ENCODE assay signal across 11 cellular contexts in genomic region chr9:738209-738915, GRCh38.
DNase-seq lines count a peak whose midpoint lies in the region; ATAC-seq, FAIRE-seq and TF ChIP-seq lines count a peak whose summit lies in the region.
"Had no signal": no experiment of that assay in that cellular context is flagged by ENCODE, and none has a peak within 500 bp of the region (broad histone marks: within the 10 kb centered on the region; RNA-seq: fewer than 3 reads in every experiment).

No MANE protein-coding gene starts in this region.

- H3K4me1 Mint-ChIP-seq in neural progenitor cell: peaks cover 2% of the 10 kb centered on the region

- H3K27me3 ChIP-seq in bronchial epithelial cell (ENCODE audit: control insufficient read depth, insufficient read depth, low read length) (no peaks in the 10 kb centered on the region), kidney epithelial cell (ENCODE audit: control insufficient read depth, insufficient read depth, low read length) (no peaks in the 10 kb centered on the region), thyroid gland (no peaks in the 10 kb centered on the region), neural progenitor cell (no peaks in the 10 kb centered on the region)

- no peaks in the 10 kb centered on the region for H3K27me3 Mint-ChIP-seq in neural progenitor cell (ENCODE audit: insufficient read depth, low read depth)

- no peak overlapping the region for H3K4me3 Mint-ChIP-seq in neural progenitor cell
- H3K4me3 Mint-ChIP-seq: activated T-helper 1 cell treated with anti-CD3 and anti-CD28 coated beads, Interleukin-12 subunit alpha, Interleukin-12 subunit beta, Interleukin-2, Interleukin-4 antibody, amounts not matched to agents 30 ng/mL and 10 ng/mL and 1 ng/mL, durations not matched to agents 14 hours and 24 hours and 36 hours had no signal

- no peak for TF ChIP-seq CTCF in bronchial epithelial cell (IDR thresholded peaks at IDR 0.05; ENCODE audit: insufficient read depth, low read length, severe bottlenecking)
- no peak for TF ChIP-seq CTCF in kidney epithelial cell (IDR thresholded peaks at IDR 0.05; ENCODE audit: insufficient read depth, low read length, poor library complexity, severe bottlenecking)
- peak in 1 of 6 experiments; percentile 28 for TF ChIP-seq CTCF in thyroid gland (IDR thresholded peaks at IDR 0.05)
- TF ChIP-seq CTCF in neural progenitor cell (IDR thresholded peaks at IDR 0.05): no peak

- DNase-seq in HT1080 (ENCODE audit: low read depth) (peak; percentile 92), bronchial epithelial cell (ENCODE audit: low read depth) (peak; percentile 97), kidney epithelial cell (ENCODE audit: low read depth) (peak; percentile 89), thyroid gland (peak; percentile 94 to 96), NK-92 (lab: John Stamatoyannopoulos, UW; ENCODE audit: unreplicated experiment) (no peak), neural progenitor cell (ENCODE audit: low spot score) (no peak), left lobe of liver (ENCODE audit: low spot score) (no peak)

- H4K20me1 ChIP-seq in neural progenitor cell (ENCODE audit: low read depth): no peaks in the 10 kb centered on the region

- peak; percentile 88 for FAIRE-seq in bronchial epithelial cell (lab: Jason Lieb, UNC)
- FAIRE-seq: islet of Langerhans had no signal

- peaks cover 42% of the 10 kb centered on the region for H3K36me3 Mint-ChIP-seq in neural progenitor cell

- no peak for ATAC-seq in HG03045 (IDR thresholded peaks at IDR 0.05; ENCODE audit: unreplicated experiment)
- ATAC-seq in left lobe of liver: no peak
- ATAC-seq: Panc1 had no signal

- H3K4me3 ChIP-seq in bronchial epithelial cell (ENCODE audit: low read depth, low read length): no peak overlapping the region
- H3K4me3 ChIP-seq in kidney epithelial cell (ENCODE audit: low read depth, low read length): no peak overlapping the region
- H3K4me3 ChIP-seq in thyroid gland (replicated peaks in 1 of 3): no peak overlapping the region
- no peak overlapping the region for H3K4me3 ChIP-seq in neural progenitor cell

- peak overlapping the region; percentile 96 to 99 (median 96) for H3K27ac ChIP-seq in thyroid gland
- no peak overlapping the region for H3K27ac ChIP-seq in neural progenitor cell

- H3K36me3 ChIP-seq in bronchial epithelial cell (ENCODE audit: control insufficient read depth, insufficient read depth, low read length) (peaks cover 21% of the 10 kb centered on the region), kidney epithelial cell (ENCODE audit: control insufficient read depth, insufficient read depth, low read length) (peaks cover 6% of the 10 kb centered on the region), thyroid gland (peaks cover 37 to 45% of the 10 kb centered on the region in 2 donors), neural progenitor cell (no peaks in the 10 kb centered on the region)

- peaks cover 27 to 40% of the 10 kb centered on the region in 2 donors for H3K4me1 ChIP-seq in thyroid gland
- H3K4me1 ChIP-seq in neural progenitor cell: peaks cover 7% of the 10 kb centered on the region

- no peak overlapping the region for H2AFZ ChIP-seq in neural progenitor cell (replicated peaks)

- H3K9me3 Mint-ChIP-seq in neural progenitor cell: no peaks in the 10 kb centered on the region
- H3K9me3 Mint-ChIP-seq: activated T-helper 1 cell treated with anti-CD3 and anti-CD28 coated beads, Interleukin-12 subunit alpha, Interleukin-12 subunit beta, Interleukin-2, Interleukin-4 antibody, amounts not matched to agents 30 ng/mL and 10 ng/mL and 1 ng/mL, durations not matched to agents 14 hours and 24 hours and 36 hours had no signal

- H3F3A ChIP-seq in neural progenitor cell (ENCODE audit: low read depth): peaks cover 8% of the 10 kb centered on the region

- H3K9me3 ChIP-seq in thyroid gland: no peaks in the 10 kb centered on the region
- H3K9me3 ChIP-seq in neural progenitor cell (ENCODE audit: low read depth): no peaks in the 10 kb centered on the region

- no peak overlapping the region for H3K9ac ChIP-seq in neural progenitor cell

- TF ChIP-seq POLR2A in thyroid gland (IDR thresholded peaks at IDR 0.05): peak in 1 of 2 donors; percentile 74

- H3K79me2 ChIP-seq in neural progenitor cell (ENCODE audit: low read depth): no peaks in the 10 kb centered on the region

- no peak overlapping the region for H3K4me2 ChIP-seq in neural progenitor cell

- intact Hi-C loops in thyroid gland (cut with DNase I): no loop called here

- H3K27ac Mint-ChIP-seq in neural progenitor cell: no peak overlapping the region
- H3K27ac Mint-ChIP-seq: activated T-helper 1 cell treated with anti-CD3 and anti-CD28 coated beads, Interleukin-12 subunit alpha, Interleukin-12 subunit beta, Interleukin-2, Interleukin-4 antibody, amounts not matched to agents 30 ng/mL and 10 ng/mL and 1 ng/mL, durations not matched to agents 14 hours and 24 hours and 36 hours had no signal

- 44 to 48% methylated on average over 11 to 13 of the region's 14 CpGs for WGBS in thyroid gland, 2 donors

Comparison
In these comparisons a context has a peak if more than half of its experiments do, and no peak if none do; other contexts are left out.
1. DNase-seq: peak in HT1080 (single experiment), bronchial epithelial cell (single experiment), kidney epithelial cell (single experiment) and thyroid gland (2 of 2); none in NK-92 (single experiment), neural progenitor cell (single experiment) and left lobe of liver (single experiment).